Comparison of ENCODE assay signal across 1 cellular context in the genomic region with DNA sequence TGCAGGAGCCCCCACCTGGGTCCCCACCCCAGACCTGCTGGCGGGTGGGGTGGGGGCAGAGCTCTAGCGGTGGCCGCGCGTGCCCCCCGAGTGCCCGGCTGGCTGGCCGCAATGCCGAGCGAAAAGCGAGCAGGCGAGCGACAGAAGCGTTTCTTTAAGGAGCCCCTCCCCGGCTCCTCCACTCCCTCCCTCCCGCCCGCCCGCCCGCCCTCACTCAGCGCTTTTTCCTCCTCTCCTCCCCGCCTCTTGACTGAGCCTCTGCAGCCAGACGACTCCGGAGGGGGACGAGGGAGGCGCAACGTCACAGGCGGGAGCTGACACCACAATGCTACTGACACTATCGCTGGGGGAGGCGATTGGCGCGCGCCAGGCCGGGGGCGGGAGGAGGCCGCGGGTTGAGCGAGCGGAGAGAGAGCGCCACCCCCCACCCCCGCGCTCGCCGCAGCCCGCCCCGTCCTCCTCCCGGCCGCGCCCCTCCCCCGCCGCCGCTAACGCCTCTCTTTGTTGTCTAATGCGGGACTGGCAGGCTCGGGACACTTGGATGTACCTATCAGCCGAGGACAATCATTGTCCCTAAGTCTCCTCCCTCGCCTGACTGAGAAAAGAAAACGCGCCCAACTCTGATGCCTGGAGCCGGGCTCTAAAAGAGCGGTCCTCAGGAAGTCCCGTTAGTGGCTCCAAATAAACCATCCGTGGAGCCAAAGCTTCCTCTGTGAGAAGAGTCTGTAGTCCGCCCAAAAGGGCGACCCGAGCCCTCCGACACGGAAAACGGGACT.
A peak's percentile ranks its signal among the peaks of the same experiment; 100 is the strongest.
TF ChIP-seq lines count a peak whose summit lies in the region.

Gene MEX3B (minus strand): TSS at position 127 of the 776 bp plus-strand sequence. CDS start 313 bp downstream, outside the sequence.

TF ChIP-seq in HepG2, 621 proteins besides CTCF, POLR2A, EP300 and RAD21 (continued from another document and continues in another):
- TF ChIP-seq, protein P1, sequence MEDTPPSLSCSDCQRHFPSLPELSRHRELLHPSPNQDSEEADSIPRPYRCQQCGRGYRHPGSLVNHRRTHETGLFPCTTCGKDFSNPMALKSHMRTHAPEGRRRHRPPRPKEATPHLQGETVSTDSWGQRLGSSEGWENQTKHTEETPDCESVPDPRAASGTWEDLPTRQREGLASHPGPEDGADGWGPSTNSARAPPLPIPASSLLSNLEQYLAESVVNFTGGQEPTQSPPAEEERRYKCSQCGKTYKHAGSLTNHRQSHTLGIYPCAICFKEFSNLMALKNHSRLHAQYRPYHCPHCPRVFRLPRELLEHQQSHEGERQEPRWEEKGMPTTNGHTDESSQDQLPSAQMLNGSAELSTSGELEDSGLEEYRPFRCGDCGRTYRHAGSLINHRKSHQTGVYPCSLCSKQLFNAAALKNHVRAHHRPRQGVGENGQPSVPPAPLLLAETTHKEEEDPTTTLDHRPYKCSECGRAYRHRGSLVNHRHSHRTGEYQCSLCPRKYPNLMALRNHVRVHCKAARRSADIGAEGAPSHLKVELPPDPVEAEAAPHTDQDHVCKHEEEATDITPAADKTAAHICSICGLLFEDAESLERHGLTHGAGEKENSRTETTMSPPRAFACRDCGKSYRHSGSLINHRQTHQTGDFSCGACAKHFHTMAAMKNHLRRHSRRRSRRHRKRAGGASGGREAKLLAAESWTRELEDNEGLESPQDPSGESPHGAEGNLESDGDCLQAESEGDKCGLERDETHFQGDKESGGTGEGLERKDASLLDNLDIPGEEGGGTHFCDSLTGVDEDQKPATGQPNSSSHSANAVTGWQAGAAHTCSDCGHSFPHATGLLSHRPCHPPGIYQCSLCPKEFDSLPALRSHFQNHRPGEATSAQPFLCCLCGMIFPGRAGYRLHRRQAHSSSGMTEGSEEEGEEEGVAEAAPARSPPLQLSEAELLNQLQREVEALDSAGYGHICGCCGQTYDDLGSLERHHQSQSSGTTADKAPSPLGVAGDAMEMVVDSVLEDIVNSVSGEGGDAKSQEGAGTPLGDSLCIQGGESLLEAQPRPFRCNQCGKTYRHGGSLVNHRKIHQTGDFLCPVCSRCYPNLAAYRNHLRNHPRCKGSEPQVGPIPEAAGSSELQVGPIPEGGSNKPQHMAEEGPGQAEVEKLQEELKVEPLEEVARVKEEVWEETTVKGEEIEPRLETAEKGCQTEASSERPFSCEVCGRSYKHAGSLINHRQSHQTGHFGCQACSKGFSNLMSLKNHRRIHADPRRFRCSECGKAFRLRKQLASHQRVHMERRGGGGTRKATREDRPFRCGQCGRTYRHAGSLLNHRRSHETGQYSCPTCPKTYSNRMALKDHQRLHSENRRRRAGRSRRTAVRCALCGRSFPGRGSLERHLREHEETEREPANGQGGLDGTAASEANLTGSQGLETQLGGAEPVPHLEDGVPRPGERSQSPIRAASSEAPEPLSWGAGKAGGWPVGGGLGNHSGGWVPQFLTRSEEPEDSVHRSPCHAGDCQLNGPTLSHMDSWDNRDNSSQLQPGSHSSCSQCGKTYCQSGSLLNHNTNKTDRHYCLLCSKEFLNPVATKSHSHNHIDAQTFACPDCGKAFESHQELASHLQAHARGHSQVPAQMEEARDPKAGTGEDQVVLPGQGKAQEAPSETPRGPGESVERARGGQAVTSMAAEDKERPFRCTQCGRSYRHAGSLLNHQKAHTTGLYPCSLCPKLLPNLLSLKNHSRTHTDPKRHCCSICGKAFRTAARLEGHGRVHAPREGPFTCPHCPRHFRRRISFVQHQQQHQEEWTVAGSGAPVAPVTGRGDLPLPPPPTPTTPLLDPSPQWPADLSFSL (CRISPR knock-in tag; IDR thresholded peaks at IDR 0.05): no peak
- TF ChIP-seq ZNF580 (CRISPR knock-in tag; IDR thresholded peaks at IDR 0.05; ENCODE audit: borderline replicate concordance, low read depth) (no peak), PHF8 (CRISPR knock-in tag; IDR thresholded peaks at IDR 0.05) (peak; percentile 26; the same call in 1 of the 2 replicates), ZBTB26 (CRISPR knock-in tag; IDR thresholded peaks at IDR 0.05; ENCODE audit: borderline replicate concordance) (no peak), ZNF577 (CRISPR knock-in tag; IDR thresholded peaks at IDR 0.05; ENCODE audit: borderline replicate concordance, low read depth) (no peak), HMGXB3 (CRISPR knock-in tag; IDR thresholded peaks at IDR 0.05; ENCODE audit: borderline replicate concordance) (no peak), ZNF530 (CRISPR knock-in tag; IDR thresholded peaks at IDR 0.05; ENCODE audit: low read depth) (no peak), RBAK (CRISPR knock-in tag; IDR thresholded peaks at IDR 0.05) (no peak), GFI1 (CRISPR knock-in tag; IDR thresholded peaks at IDR 0.05; ENCODE audit: borderline replicate concordance) (no peak), SMC3 (IDR thresholded peaks at IDR 0.05; ENCODE audit: low read length) (no peak), KDM2A (CRISPR knock-in tag; IDR thresholded peaks at IDR 0.05; ENCODE audit: borderline replicate concordance, low read depth) (peak; percentile 55; the same call in 1 of the 2 replicates), HOXA7 (CRISPR knock-in tag; IDR thresholded peaks at IDR 0.05) (no peak), FOXA1 (IDR thresholded peaks at IDR 0.05) (no peak), FOXA1 (CRISPR knock-in tag; IDR thresholded peaks at IDR 0.05) (no peak), HDAC1 (CRISPR knock-in tag; IDR thresholded peaks at IDR 0.05) (peak; percentile 41; the same call in 1 of the 2 replicates), SMAD9 (CRISPR knock-in tag; IDR thresholded peaks at IDR 0.05) (no peak), AFF4 (CRISPR knock-in tag; IDR thresholded peaks at IDR 0.05) (no peak), ZHX1 (CRISPR knock-in tag; IDR thresholded peaks at IDR 0.05; ENCODE audit: low read depth) (no peak), MAFK (conservative IDR thresholded peaks at IDR 0.05 in 1 of 2, IDR thresholded peaks at IDR 0.05 in 1 of 2; ENCODE audit: low read length in 2 of 2) (no peak), ZNF792 (CRISPR knock-in tag; IDR thresholded peaks at IDR 0.05) (no peak), ZNF121 (CRISPR knock-in tag; IDR thresholded peaks at IDR 0.05) (no peak), TOPORS (CRISPR knock-in tag; IDR thresholded peaks at IDR 0.05) (no peak), SETDB1 (CRISPR knock-in tag; IDR thresholded peaks at IDR 0.05; ENCODE audit: borderline replicate concordance) (no peak), ZMYM3 (CRISPR knock-in tag; IDR thresholded peaks at IDR 0.05) (no peak), HOXA5 (CRISPR knock-in tag; IDR thresholded peaks at IDR 0.05) (no peak), NR2C2 (CRISPR knock-in tag; IDR thresholded peaks at IDR 0.05; ENCODE audit: borderline replicate concordance) (no peak)
- TF ChIP-seq, protein P2, sequence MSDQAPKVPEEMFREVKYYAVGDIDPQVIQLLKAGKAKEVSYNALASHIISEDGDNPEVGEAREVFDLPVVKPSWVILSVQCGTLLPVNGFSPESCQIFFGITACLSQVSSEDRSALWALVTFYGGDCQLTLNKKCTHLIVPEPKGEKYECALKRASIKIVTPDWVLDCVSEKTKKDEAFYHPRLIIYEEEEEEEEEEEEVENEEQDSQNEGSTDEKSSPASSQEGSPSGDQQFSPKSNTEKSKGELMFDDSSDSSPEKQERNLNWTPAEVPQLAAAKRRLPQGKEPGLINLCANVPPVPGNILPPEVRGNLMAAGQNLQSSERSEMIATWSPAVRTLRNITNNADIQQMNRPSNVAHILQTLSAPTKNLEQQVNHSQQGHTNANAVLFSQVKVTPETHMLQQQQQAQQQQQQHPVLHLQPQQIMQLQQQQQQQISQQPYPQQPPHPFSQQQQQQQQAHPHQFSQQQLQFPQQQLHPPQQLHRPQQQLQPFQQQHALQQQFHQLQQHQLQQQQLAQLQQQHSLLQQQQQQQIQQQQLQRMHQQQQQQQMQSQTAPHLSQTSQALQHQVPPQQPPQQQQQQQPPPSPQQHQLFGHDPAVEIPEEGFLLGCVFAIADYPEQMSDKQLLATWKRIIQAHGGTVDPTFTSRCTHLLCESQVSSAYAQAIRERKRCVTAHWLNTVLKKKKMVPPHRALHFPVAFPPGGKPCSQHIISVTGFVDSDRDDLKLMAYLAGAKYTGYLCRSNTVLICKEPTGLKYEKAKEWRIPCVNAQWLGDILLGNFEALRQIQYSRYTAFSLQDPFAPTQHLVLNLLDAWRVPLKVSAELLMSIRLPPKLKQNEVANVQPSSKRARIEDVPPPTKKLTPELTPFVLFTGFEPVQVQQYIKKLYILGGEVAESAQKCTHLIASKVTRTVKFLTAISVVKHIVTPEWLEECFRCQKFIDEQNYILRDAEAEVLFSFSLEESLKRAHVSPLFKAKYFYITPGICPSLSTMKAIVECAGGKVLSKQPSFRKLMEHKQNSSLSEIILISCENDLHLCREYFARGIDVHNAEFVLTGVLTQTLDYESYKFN (CRISPR knock-in tag; conservative IDR thresholded peaks at IDR 0.05): no peak
